16 cellular contexts compared by ENCODE assay signal in genomic region chr10:43867113-43867512, GRCh38.
"Had no signal": no experiment of that assay in that cellular context is flagged by ENCODE, and none has a peak within 500 bp of the region (broad histone marks: within the 10 kb centered on the region; RNA-seq: fewer than 3 reads in every experiment).

No MANE protein-coding gene starts in this region.

- DNase-seq: activated CD4-positive, alpha-beta T cell treated with anti-CD3 and anti-CD28 coated beads, Interleukin-2, amount 10 ng/mL, durations not matched to agents 7 days and 5 days; activated CD4-positive, CD25-positive, alpha-beta regulatory T cell; activated gamma-delta T cell treated with Interleukin-2 at 50 U/mL for 16 hours; erythroblast; hippocampal formation; kidney; ovary; stimulated activated CD4-positive, alpha-beta T cell treated with anti-CD3 and anti-CD28 coated beads, Interleukin-15, amount 100 ng/mL, for 24 hours; stimulated activated CD4-positive, alpha-beta T cell treated with anti-CD3 and anti-CD28 coated beads, Interleukin-4, amount 100 ng/mL, for 1 hour; stimulated activated naive B cell treated with anti-CD40 and anti-IgM and Interleukin-4, amounts not matched to agents 10 μg/mL and 1 μg/mL and 100 μg/mL, for 72 hours; transverse colon had no signal

- H3K4me3 Mint-ChIP-seq: activated CD4-positive, alpha-beta T cell treated with anti-CD3 and anti-CD28 coated beads, Interleukin-2, amount 10 ng/mL, durations not matched to agents 7 days and 5 days; activated naive CD8-positive, alpha-beta T cell; endodermal cell; neural crest cell; stimulated activated naive B cell treated with anti-CD40 and anti-IgM and Interleukin-4, amounts not matched to agents 10 μg/mL and 1 μg/mL and 100 μg/mL, for 72 hours had no signal

- ATAC-seq: gastroesophageal sphincter; stimulated activated naive B cell treated with anti-CD40 and anti-IgM and Interleukin-4, amounts not matched to agents 10 μg/mL and 1 μg/mL and 100 μg/mL, for 72 hours had no signal

- H3K9me3 ChIP-seq: breast epithelium, gastroesophageal sphincter, ovary, transverse colon had no signal

- H3K36me3 ChIP-seq: breast epithelium, gastroesophageal sphincter, ovary, transverse colon had no signal

- H3K27me3 ChIP-seq: breast epithelium, gastroesophageal sphincter, ovary, transverse colon had no signal

- H3K36me3 Mint-ChIP-seq: activated naive CD8-positive, alpha-beta T cell; stimulated activated naive B cell treated with anti-CD40 and anti-IgM and Interleukin-4, amounts not matched to agents 10 μg/mL and 1 μg/mL and 100 μg/mL, for 72 hours had no signal

- H3K27ac ChIP-seq: ovary had no signal

- H3K4me1 Mint-ChIP-seq: endodermal cell; neural crest cell; stimulated activated naive B cell treated with anti-CD40 and anti-IgM and Interleukin-4, amounts not matched to agents 10 μg/mL and 1 μg/mL and 100 μg/mL, for 72 hours had no signal

- H3K27me3 Mint-ChIP-seq: activated CD4-positive, alpha-beta T cell treated with anti-CD3 and anti-CD28 coated beads, Interleukin-2, amount 10 ng/mL, durations not matched to agents 7 days and 5 days; activated naive CD8-positive, alpha-beta T cell; stimulated activated naive B cell treated with anti-CD40 and anti-IgM and Interleukin-4, amounts not matched to agents 10 μg/mL and 1 μg/mL and 100 μg/mL, for 72 hours had no signal

- H3K27ac Mint-ChIP-seq: activated CD4-positive, alpha-beta T cell treated with anti-CD3 and anti-CD28 coated beads, Interleukin-2, amount 10 ng/mL, durations not matched to agents 7 days and 5 days; activated naive CD8-positive, alpha-beta T cell; endodermal cell; stimulated activated naive B cell treated with anti-CD40 and anti-IgM and Interleukin-4, amounts not matched to agents 10 μg/mL and 1 μg/mL and 100 μg/mL, for 72 hours had no signal

- H3K4me3 ChIP-seq: breast epithelium, gastroesophageal sphincter, ovary, transverse colon had no signal

- H3K9me3 Mint-ChIP-seq: endodermal cell; neural crest cell; stimulated activated naive B cell treated with anti-CD40 and anti-IgM and Interleukin-4, amounts not matched to agents 10 μg/mL and 1 μg/mL and 100 μg/mL, for 72 hours had no signal
